Comparison of ENCODE assay signal across 8 cellular contexts in genomic region chr22:46763051-46763705, GRCh38. TPM values are rescaled to one million over a fixed set of nuclear protein-coding genes. Genes with fewer than 3 reads are reported as not detected.
DNase-seq lines count a peak whose midpoint lies in the region; ATAC-seq and TF ChIP-seq lines count a peak whose summit lies in the region.

No MANE protein-coding gene starts in this region.

- H3K36me3 ChIP-seq in SK-N-SH (replicated peaks in 1 of 2; ENCODE audit: control insufficient read depth in 1 of 2, insufficient read depth in 2 of 2, low read length in 1 of 2): peaks cover 0 to 3% of the 10 kb centered on the region in 2 experiments
- no peaks in the 10 kb centered on the region for H3K36me3 ChIP-seq in ectodermal cell (ENCODE audit: control insufficient read depth, insufficient read depth, low read length)
- H3K36me3 ChIP-seq in mesodermal cell (ENCODE audit: control insufficient read depth, insufficient read depth, low read length): peaks cover 14% of the 10 kb centered on the region
- H3K36me3 ChIP-seq in vagina: no peaks in the 10 kb centered on the region

- H3K27ac ChIP-seq in SK-N-SH (ENCODE audit: low read depth in 2 of 2, low read length in 1 of 2) (peak overlapping the region; percentile 29 to 85; a peak in 2 of 4 replicates), ectodermal cell (ENCODE audit: insufficient read depth, low read depth, low read length, poor library complexity, severe bottlenecking) (no peak overlapping the region), mesodermal cell (ENCODE audit: low read depth, low read length, severe bottlenecking) (peak overlapping the region; percentile 94), vagina (peak overlapping the region; percentile 92)

- H3K9me2 ChIP-seq in SK-N-SH: no peaks in the 10 kb centered on the region

- peaks cover 10% of the 10 kb centered on the region for H3F3A ChIP-seq in SK-N-SH (replicated peaks; ENCODE audit: insufficient read depth)

- no peak for TF ChIP-seq POLR2A in vagina (IDR thresholded peaks at IDR 0.05)

- TF ChIP-seq RAD21 in SK-N-SH (IDR thresholded peaks at IDR 0.05; ENCODE audit: low read length): no peak

- TF ChIP-seq EP300 in SK-N-SH (IDR thresholded peaks at IDR 0.05; ENCODE audit: borderline replicate concordance in 1 of 2, low read depth in 1 of 2, low read length in 1 of 2): no peak

- DNase-seq in NK-92 treated with Interleukin-12 subunit alpha and Interleukin-12 subunit beta, amount 100 ng/mL, for 24 hours (lab: John Stamatoyannopoulos, UW): peak; percentile 10
- DNase-seq in NK-92 (lab: John Stamatoyannopoulos, UW; ENCODE audit: unreplicated experiment): no peak
- DNase-seq in SK-N-SH: peak; percentile 52
- no peak for DNase-seq in vagina (ENCODE audit: extremely low spot score in 2 of 2)
- no peak for DNase-seq in HCEC 1CT

- POLR2A ChIA-PET in SK-N-SH (lab: Yijun Ruan, JAX): interaction anchor here (0.6 to 2.1 kb wide), 9 partner anchors 8 to 273 kb away, joined by 3 to 7 read pairs (median 3); no protein-coding TSS in a partner anchor

- H3K4me3 ChIP-seq in SK-N-SH (ENCODE audit: low read depth in 2 of 2, low read length in 1 of 2) (peak overlapping the region; percentile 75 to 98), ectodermal cell (ENCODE audit: insufficient read depth, low read depth, low read length) (peak overlapping the region; percentile 95), mesodermal cell (ENCODE audit: extremely low read depth, insufficient read depth, low read length, poor library complexity, severe bottlenecking) (peak overlapping the region; percentile 99), vagina (peak overlapping the region; percentile 95)

- H3K79me2 ChIP-seq in SK-N-SH (ENCODE audit: insufficient read depth): peaks cover 78% of the 10 kb centered on the region

- TF ChIP-seq CTCF in SK-N-SH (IDR thresholded peaks at IDR 0.05) (no peak), vagina (IDR thresholded peaks at IDR 0.05) (no peak)

- H4K20me1 ChIP-seq in SK-N-SH (ENCODE audit: insufficient read depth): peaks cover 16% of the 10 kb centered on the region; the same call in 1 of the 2 replicates

- peak overlapping the region; percentile 84 for H3K4me2 ChIP-seq in SK-N-SH

- CTCF ChIA-PET in SK-N-SH (lab: Yijun Ruan, JAX): interaction anchor here (0.6 to 1.6 kb wide), 5 partner anchors 12 to 864 kb away, joined by 3 to 7 read pairs (median 4); no protein-coding TSS in a partner anchor

- ATAC-seq in HG02798 (IDR thresholded peaks at IDR 0.05; ENCODE audit: poor library complexity, unreplicated experiment): peak; percentile 64

- no peaks in the 10 kb centered on the region for H3K9me3 ChIP-seq in SK-N-SH
- no peaks in the 10 kb centered on the region for H3K9me3 ChIP-seq in ectodermal cell (ENCODE audit: control insufficient read depth, low read length)
- no peaks in the 10 kb centered on the region for H3K9me3 ChIP-seq in mesodermal cell (ENCODE audit: control insufficient read depth, low read length)
- H3K9me3 ChIP-seq in vagina: no peaks in the 10 kb centered on the region

- intact Hi-C loops in vagina (cut with DNase I): no loop called here

- no peaks in the 10 kb centered on the region for H3K27me3 ChIP-seq in SK-N-SH (ENCODE audit: insufficient read depth)
- H3K27me3 ChIP-seq in ectodermal cell (ENCODE audit: control insufficient read depth, insufficient read depth, low read length, poor library complexity, severe bottlenecking): no peaks in the 10 kb centered on the region
- H3K27me3 ChIP-seq in vagina: no peaks in the 10 kb centered on the region

- WGBS in SK-N-SH (ENCODE audit: low lambda C conversion rate): 12% methylated on average over 11 of the region's 13 CpGs
- 32% methylated on average over 13 of the region's 13 CpGs for WGBS in ectodermal cell, 2 experiments
- 12 to 21% methylated on average over 7 to 10 of the region's 13 CpGs for WGBS in mesodermal cell (ENCODE audit: insufficient coverage in 2 of 2), 2 experiments

- H3K9ac ChIP-seq in SK-N-SH: peak overlapping the region; percentile 97

- H3K4me1 ChIP-seq in SK-N-SH (ENCODE audit: control insufficient read depth in 1 of 2, insufficient read depth in 2 of 2, low read depth in 1 of 2, low read length in 1 of 2): peaks cover 11 to 14% of the 10 kb centered on the region in 2 experiments; a peak in 2 of 4 replicates
- H3K4me1 ChIP-seq in ectodermal cell (ENCODE audit: control insufficient read depth, insufficient read depth, low read length): no peaks in the 10 kb centered on the region
- peaks cover 11% of the 10 kb centered on the region for H3K4me1 ChIP-seq in mesodermal cell (ENCODE audit: control insufficient read depth, insufficient read depth, low read length, poor library complexity, severe bottlenecking)
- H3K4me1 ChIP-seq in vagina: peaks cover 42% of the 10 kb centered on the region

- peak overlapping the region; percentile 81 for H2AFZ ChIP-seq in SK-N-SH (ENCODE audit: low read depth)

TF ChIP-seq in SK-N-SH, 30 proteins besides CTCF, POLR2A, EP300 and RAD21:
- TF ChIP-seq TEAD4 (IDR thresholded peaks at IDR 0.05; ENCODE audit: borderline replicate concordance, insufficient read depth) (no peak), MAX (IDR thresholded peaks at IDR 0.05; ENCODE audit: low read depth) (no peak), EZH2phosphoT487 (IDR thresholded peaks at IDR 0.05; ENCODE audit: borderline replicate concordance, low read depth) (no peak), ELF1 (IDR thresholded peaks at IDR 0.05) (no peak), TAF1 (IDR thresholded peaks at IDR 0.05; ENCODE audit: borderline replicate concordance, low read depth, low read length) (no peak), NRF1 (IDR thresholded peaks at IDR 0.05; ENCODE audit: low read depth, low read length) (no peak), RXRA (IDR thresholded peaks at IDR 0.05; ENCODE audit: borderline replicate concordance, low read depth) (no peak), POLR2AphosphoS5 (IDR thresholded peaks at IDR 0.05; ENCODE audit: low read depth, low read length) (no peak), GATA2 (CRISPR knock-in tag; IDR thresholded peaks at IDR 0.05) (no peak)

RNA-seq across cellular contexts. Expression of gene TBC1D22A, which starts 0.7 kb away (rescaled TPM):
- 14.5 and 16.5 TPM in 2 replicates for polyA plus RNA-seq in SK-N-SH (2012; rRNA removed)
- polyA plus RNA-seq in SK-N-SH (2012; cell fraction: cytosol; rRNA removed): 12.8 and 14.4 TPM in 2 replicates
- 16.3 and 19.4 TPM in 2 replicates for polyA plus RNA-seq in SK-N-SH (2012; cell fraction: nucleus; rRNA removed)
- 17.6 TPM for polyA plus RNA-seq in ectodermal cell (2013, experiment 1 of 4)
- 20.0 TPM for polyA plus RNA-seq in ectodermal cell (2013, experiment 2 of 4)
- polyA plus RNA-seq in ectodermal cell (2013, experiment 3 of 4): 13.6 TPM
- 13.3 TPM for polyA plus RNA-seq in ectodermal cell (2013, experiment 4 of 4)
- 15.3 TPM for polyA plus RNA-seq in mesodermal cell (2013, experiment 1 of 2)
- polyA plus RNA-seq in mesodermal cell (2013, experiment 2 of 2): 15.9 TPM
- total RNA-seq in vagina: 38.3 TPM

RNA-seq across cellular contexts. Expression of gene CERK, which starts 25.1 kb away (rescaled TPM):
- 32.6 and 33.4 TPM in 2 replicates for polyA plus RNA-seq in SK-N-SH (2012; rRNA removed)
- polyA plus RNA-seq in SK-N-SH (2012; cell fraction: cytosol; rRNA removed): 27.7 and 36.1 TPM in 2 replicates
- 23.4 and 24.7 TPM in 2 replicates for polyA plus RNA-seq in SK-N-SH (2012; cell fraction: nucleus; rRNA removed)
- polyA plus RNA-seq in ectodermal cell (2013, experiment 1 of 4): 61.5 TPM
- polyA plus RNA-seq in ectodermal cell (2013, experiment 2 of 4): 58.5 TPM
- 46.6 TPM for polyA plus RNA-seq in ectodermal cell (2013, experiment 3 of 4)
- 52.4 TPM for polyA plus RNA-seq in ectodermal cell (2013, experiment 4 of 4)
- 69.1 TPM for polyA plus RNA-seq in mesodermal cell (2013, experiment 1 of 2)
- polyA plus RNA-seq in mesodermal cell (2013, experiment 2 of 2): 61.2 TPM
- total RNA-seq in vagina: 37.3 TPM

Comparison
In these comparisons a context has a peak if more than half of its experiments do, and no peak if none do; other contexts are left out.
1. DNase-seq: peak in NK-92 treated with Interleukin-12 subunit alpha and Interleukin-12 subunit beta, amount 100 ng/mL, for 24 hours (single experiment) and SK-N-SH (single experiment); none in NK-92 (single experiment), vagina (0 of 2) and HCEC 1CT (single experiment).
2. Peak in every context shown above with its lines, with median percentiles within 50 percentile points of each other: H3K4me3 ChIP-seq.